ENCODE assay signal across 16 cellular contexts in genomic region chr12:106369624-106370346, GRCh38. TPM values are rescaled to one million over a fixed set of nuclear protein-coding genes. Genes with fewer than 3 reads are reported as not detected.
DNase-seq lines count a peak whose midpoint lies in the region; ATAC-seq and TF ChIP-seq lines count a peak whose summit lies in the region.
"Had no signal": no experiment of that assay in that cellular context is flagged by ENCODE, and none has a peak within 500 bp of the region (broad histone marks: within the 10 kb centered on the region; RNA-seq: fewer than 3 reads in every experiment).

No MANE protein-coding gene starts in this region.

- H3K4me3 Mint-ChIP-seq in Calu3 (ENCODE audit: low read depth, unreplicated experiment) (no peak overlapping the region), immature natural killer cell (no peak overlapping the region)
- H3K4me3 Mint-ChIP-seq: activated CD4-positive, alpha-beta T cell treated with anti-CD3 and anti-CD28 coated beads, Interleukin-2, amount 10 ng/mL, durations not matched to agents 7 days and 5 days; activated naive CD8-positive, alpha-beta T cell; CD8-positive, alpha-beta memory T cell; effector memory CD8-positive, alpha-beta T cell; neural progenitor cell; stimulated activated naive CD8-positive, alpha-beta T cell treated with anti-CD3 and anti-CD28 coated beads, Interleukin-15, Interleukin-2, amounts not matched to agents 100 ng/mL and 50 ng/mL, for 24 hours had no signal

- peak overlapping the region; percentile 50 for H3K27ac ChIP-seq in PC-3 (ENCODE audit: low read length)
- H3K27ac ChIP-seq: neural progenitor cell had no signal

- no peaks in the 10 kb centered on the region for H3K9me2 ChIP-seq in PC-3 (replicated peaks; ENCODE audit: low read length)

- peak overlapping the region; percentile 39 for H3K4me2 ChIP-seq in PC-3 (ENCODE audit: low read length)
- H3K4me2 ChIP-seq: neural progenitor cell had no signal

- peaks cover 8% of the 10 kb centered on the region for H3F3A ChIP-seq in PC-3 (ENCODE audit: low read length, unreplicated experiment)

- intact Hi-C loops in Calu3 (cut with micrococcal nuclease; ENCODE audit: unreplicated experiment): no loop called here
- intact Hi-C loops in PC-3 (cut with micrococcal nuclease): no loop called here

- H3K79me2 ChIP-seq in PC-3 (ENCODE audit: low read length): no peaks in the 10 kb centered on the region

- H3K9ac ChIP-seq in PC-3 (ENCODE audit: low read length): no peak overlapping the region
- H3K9ac ChIP-seq: neural progenitor cell had no signal

- peaks cover 11% of the 10 kb centered on the region for H3K4me1 ChIP-seq in PC-3 (ENCODE audit: insufficient read depth, low read length)
- H3K4me1 ChIP-seq: neural progenitor cell had no signal

- H3K9me3 Mint-ChIP-seq in Calu3 (ENCODE audit: low read depth, unreplicated experiment) (no peaks in the 10 kb centered on the region), immature natural killer cell (no peaks in the 10 kb centered on the region)
- H3K9me3 Mint-ChIP-seq: activated CD4-positive, alpha-beta T cell treated with anti-CD3 and anti-CD28 coated beads, Interleukin-2, amount 10 ng/mL, durations not matched to agents 7 days and 5 days; effector memory CD8-positive, alpha-beta T cell had no signal

- H4K20me1 ChIP-seq in PC-3 (ENCODE audit: low read length): no peaks in the 10 kb centered on the region

- peak; percentile 45 for DNase-seq in Calu3
- DNase-seq in PC-3: peak; percentile 86
- peak; percentile 67 for DNase-seq in epithelial cell of proximal tubule (ENCODE audit: low read depth)
- DNase-seq in omental fat pad (ENCODE audit: low spot score): no peak
- no peak for DNase-seq in stimulated activated CD4-positive, alpha-beta T cell treated with anti-CD3 and anti-CD28 coated beads, Interleukin-1b, Interleukin-23, amount 100 ng/mL, for 48 hours
- no peak for DNase-seq in immature natural killer cell
- DNase-seq in activated naive CD4-positive, alpha-beta T cell (lab: John Stamatoyannopoulos, UW): no peak
- DNase-seq: activated CD4-positive, alpha-beta T cell treated with anti-CD3 and anti-CD28 coated beads, Interleukin-2, amount 10 ng/mL, durations not matched to agents 7 days and 5 days; CD8-positive, alpha-beta memory T cell; effector memory CD8-positive, alpha-beta T cell; NCI-H1105 treated with DMSO at 0.1 percent for 48 hours; NCI-H774 had no signal

- ATAC-seq in PC-3: peak; percentile 99
- peak; percentile 81 for ATAC-seq in omental fat pad (ENCODE audit: low FRiP score)
- ATAC-seq in HG02981 (IDR thresholded peaks at IDR 0.05; ENCODE audit: unreplicated experiment): no peak
- ATAC-seq: effector memory CD8-positive, alpha-beta T cell had no signal

- peaks cover 11% of the 10 kb centered on the region for H3K36me3 Mint-ChIP-seq in Calu3 (ENCODE audit: insufficient read depth, unreplicated experiment)
- H3K36me3 Mint-ChIP-seq in immature natural killer cell: peaks cover 21 to 46% (median 28%) of the 10 kb centered on the region in 3 donors

- H3K36me3 ChIP-seq in PC-3 (ENCODE audit: low read depth, low read length): peaks cover 24% of the 10 kb centered on the region
- H3K36me3 ChIP-seq: neural progenitor cell had no signal

- TF ChIP-seq CTCF in Calu3 (IDR thresholded peaks at IDR 0.05; ENCODE audit: unreplicated experiment): no peak
- TF ChIP-seq CTCF in PC-3 (conservative IDR thresholded peaks at IDR 0.05; ENCODE audit: low read depth, low read length): no peak
- TF ChIP-seq CTCF in epithelial cell of proximal tubule (conservative IDR thresholded peaks at IDR 0.05; ENCODE audit: low read depth, low read length): no peak
- TF ChIP-seq CTCF in omental fat pad (IDR thresholded peaks at IDR 0.05): no peak

- POLR2A ChIA-PET in PC-3 (lab: Charles Lee; ENCODE audit: unreplicated experiment): no interaction called here

- H3K4me1 Mint-ChIP-seq in Calu3 (ENCODE audit: low read depth, unreplicated experiment) (peaks cover 12% of the 10 kb centered on the region), immature natural killer cell (no peaks in the 10 kb centered on the region)
- H3K4me1 Mint-ChIP-seq: activated CD4-positive, alpha-beta T cell treated with anti-CD3 and anti-CD28 coated beads, Interleukin-2, amount 10 ng/mL, durations not matched to agents 7 days and 5 days; CD8-positive, alpha-beta memory T cell; neural progenitor cell had no signal

- no peak overlapping the region for H3K4me3 ChIP-seq in PC-3 (ENCODE audit: low read length)
- H3K4me3 ChIP-seq in epithelial cell of proximal tubule (ENCODE audit: low read depth, low read length): no peak overlapping the region
- H3K4me3 ChIP-seq: neural progenitor cell had no signal

- no peaks in the 10 kb centered on the region for H3K9me3 ChIP-seq in PC-3 (ENCODE audit: low read length)

- H2AFZ ChIP-seq in PC-3 (ENCODE audit: low read length): 0 out of 2 replicates have a peak overlapping the region, but pooled peaks have one; percentile 16
- H2AFZ ChIP-seq: neural progenitor cell had no signal

- H3K27me3 Mint-ChIP-seq in Calu3 (ENCODE audit: unreplicated experiment): no peaks in the 10 kb centered on the region
- H3K27me3 Mint-ChIP-seq in immature natural killer cell (ENCODE audit: low read depth in 3 of 3): peaks cover 0 to 2% (median 0%) of the 10 kb centered on the region in 3 donors
- H3K27me3 Mint-ChIP-seq: activated CD4-positive, alpha-beta T cell treated with anti-CD3 and anti-CD28 coated beads, Interleukin-2, amount 10 ng/mL, durations not matched to agents 7 days and 5 days; activated naive CD8-positive, alpha-beta T cell; CD8-positive, alpha-beta memory T cell; effector memory CD8-positive, alpha-beta T cell; stimulated activated naive CD8-positive, alpha-beta T cell treated with anti-CD3 and anti-CD28 coated beads, Interleukin-15, Interleukin-2, amounts not matched to agents 100 ng/mL and 50 ng/mL, for 24 hours had no signal

- no peaks in the 10 kb centered on the region for H3K27me3 ChIP-seq in PC-3 (ENCODE audit: low read length)
- H3K27me3 ChIP-seq: neural progenitor cell had no signal

- no TSS peak for BruUV-seq in Calu3 (replicated peaks; lab: Mats Ljungman, UMichigan)
- no TSS peak for BruUV-seq in PC-3 (replicated peaks; lab: Mats Ljungman, UMichigan)

- H3K27ac Mint-ChIP-seq in Calu3 (ENCODE audit: unreplicated experiment) (peak overlapping the region; percentile 86), immature natural killer cell (no peak overlapping the region)
- H3K27ac Mint-ChIP-seq: activated CD4-positive, alpha-beta T cell treated with anti-CD3 and anti-CD28 coated beads, Interleukin-2, amount 10 ng/mL, durations not matched to agents 7 days and 5 days; activated naive CD8-positive, alpha-beta T cell; CD8-positive, alpha-beta memory T cell; effector memory CD8-positive, alpha-beta T cell; neural progenitor cell; stimulated activated naive CD8-positive, alpha-beta T cell treated with anti-CD3 and anti-CD28 coated beads, Interleukin-15, Interleukin-2, amounts not matched to agents 100 ng/mL and 50 ng/mL, for 24 hours had no signal

- CTCF ChIA-PET in Calu3 (lab: Charles Lee): interaction anchor here (0.9 to 1.0 kb wide), 2 partner anchors 13 to 420 kb away, joined by 3 read pairs; no protein-coding TSS in a partner anchor
- CTCF ChIA-PET in PC-3 (lab: Charles Lee): no interaction called here

RNA-seq across cellular contexts. Expression of gene POLR3B, which starts 12.2 kb away (rescaled TPM):
- total RNA-seq in Calu3 (2022) (13.6 and 13.9 TPM in 2 replicates), PC-3 (2014; rRNA removed) (23.4 and 24.3 TPM in 2 replicates), epithelial cell of proximal tubule (8.6 and 9.5 TPM in 2 replicates), omental fat pad (10 to 100 TPM in 1 of 4 donors, 1 to 10 TPM in 3; 7.1 to 10.9 (median 8.4) TPM)
- polyA plus RNA-seq in immature natural killer cell: 1 to 10 TPM in 2 of 3 donors, not detected in 1; 4.0 to 6.4 TPM

Comparison
In these comparisons a context has a peak if more than half of its experiments do, and no peak if none do; other contexts are left out.
1. DNase-seq: peak in Calu3 (single experiment), PC-3 (single experiment) and epithelial cell of proximal tubule (single experiment); none in omental fat pad (single experiment), stimulated activated CD4-positive, alpha-beta T cell treated with anti-CD3 and anti-CD28 coated beads, Interleukin-1b, Interleukin-23, amount 100 ng/mL, for 48 hours (single experiment), immature natural killer cell (0 of 3) and activated naive CD4-positive, alpha-beta T cell (0 of 4).